Comparison of ENCODE assay signal across 12 cellular contexts in the genomic region with DNA sequence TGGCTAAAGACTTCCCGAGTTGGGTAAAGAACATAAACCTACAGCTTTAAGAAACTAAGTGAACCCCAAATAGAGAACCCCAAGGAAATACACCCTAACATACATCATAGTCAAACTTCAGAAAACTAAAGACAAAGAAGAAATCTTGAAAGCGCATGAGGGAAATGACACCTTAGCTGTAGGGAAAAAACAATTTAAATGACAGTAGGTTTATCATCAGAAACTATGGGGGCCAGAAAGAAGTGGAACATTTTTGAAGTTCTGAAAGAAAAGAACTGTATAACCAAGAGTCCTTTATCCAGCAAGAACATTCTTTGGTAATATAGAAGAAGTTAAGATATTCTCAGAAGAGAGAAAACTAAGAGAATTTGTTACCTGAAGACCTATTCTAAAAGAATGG. TPM values are rescaled to one million over a fixed set of nuclear protein-coding genes. Genes with fewer than 3 reads are reported as not detected.
"Had no signal": no experiment of that assay in that cellular context is flagged by ENCODE, and none has a peak within 500 bp of the region (broad histone marks: within the 10 kb centered on the region; RNA-seq: fewer than 3 reads in every experiment).

No MANE protein-coding gene starts in this region.

- H2AFZ ChIP-seq: GM23248, GM23338 had no signal

- ATAC-seq: GM23338, HCT116 had no signal

- H3K4me1 Mint-ChIP-seq: GM23338 had no signal

- H3K9me3 ChIP-seq: HAP-1 had no signal

- FAIRE-seq: H1, H54 had no signal

- H3K27ac Mint-ChIP-seq: GM23338, H9, HFFc6 had no signal

- H3K27ac ChIP-seq: GM23248 had no signal

- H3K4me3 ChIP-seq: GM23248, GM23338, HAP-1 had no signal

- H3K4me3 Mint-ChIP-seq: GM23338, H9, HFFc6 had no signal

- H3K4me2 ChIP-seq: GM23338 had no signal

- H3K4me1 ChIP-seq: HAP-1 had no signal

- DNase-seq: GM23248, GOT3, H7, H9, HCEC 1CT, HFFc6 had no signal

- H3K9ac ChIP-seq: GM23248 had no signal

- H3K36me3 ChIP-seq: HAP-1 had no signal

RNA-seq across cellular contexts. Expression of a gene that starts 15.5 kb away (rescaled TPM):
- total RNA-seq: GM23248, GM23338, H1, H4, H7, H9, HFFc6 had no signal
- polyA plus RNA-seq: GM23248, GM23338, H1 had no signal

RNA-seq across cellular contexts. Expression of a gene that starts 38.7 kb away (rescaled TPM):
- total RNA-seq: GM23248, GM23338, H1, H4, H9, HFFc6 had no signal
- polyA plus RNA-seq: GM23248, GM23338 had no signal
